Comparison of ENCODE assay signal across 9 cellular contexts in genomic region chr5:174327317-174327864, GRCh38.
A peak's percentile ranks its signal among the peaks of the same experiment; 100 is the strongest.
DNase-seq lines count a peak whose midpoint lies in the region; ATAC-seq and TF ChIP-seq lines count a peak whose summit lies in the region.
"Had no signal": no experiment of that assay in that cellular context is flagged by ENCODE, and none has a peak within 500 bp of the region (broad histone marks: within the 10 kb centered on the region; RNA-seq: fewer than 3 reads in every experiment).

No MANE protein-coding gene starts in this region.

- no peaks in the 10 kb centered on the region for H3K9me3 ChIP-seq in trophoblast cell (ENCODE audit: insufficient read depth, low read depth, low read length)

- peaks cover 11% of the 10 kb centered on the region for H3K79me2 ChIP-seq in trophoblast cell (ENCODE audit: control insufficient read depth, insufficient read depth, low read length, poor library complexity)

- H3K4ac ChIP-seq in trophoblast cell (ENCODE audit: low read depth, low read length), result peak overlapping the region; percentile 59

- H3K4me1 ChIP-seq in trophoblast cell (ENCODE audit: control insufficient read depth in 1 of 2, insufficient read depth in 2 of 2, low read length in 2 of 2), result peaks cover 28 to 29% of the 10 kb centered on the region in 2 experiments

- H3K4me3 Mint-ChIP-seq in activated CD8-positive, alpha-beta T cell treated with anti-CD3 and anti-CD28 coated beads, Interleukin-2, amount 10 ng/mL, durations not matched to agents 7 days and 5 days, result no peak overlapping the region
- H3K4me3 Mint-ChIP-seq: central memory CD8-positive, alpha-beta T cell had no signal

- H2BK5ac ChIP-seq in trophoblast cell (ENCODE audit: low read depth, low read length, poor library complexity), result peak overlapping the region; percentile 97

- peak overlapping the region; percentile 4 for H3K4me2 ChIP-seq in trophoblast cell (ENCODE audit: low read length)

- H2BK120ac ChIP-seq in trophoblast cell (ENCODE audit: insufficient read depth, low read length, poor library complexity), result peak overlapping the region; percentile 100

- H4K91ac ChIP-seq in trophoblast cell (ENCODE audit: low read depth, low read length), result peak overlapping the region; percentile 100

- H3K27ac Mint-ChIP-seq in activated CD8-positive, alpha-beta T cell treated with anti-CD3 and anti-CD28 coated beads, Interleukin-2, amount 10 ng/mL, durations not matched to agents 7 days and 5 days, result no peak overlapping the region

- H3K79me1 ChIP-seq in trophoblast cell (ENCODE audit: low read length), result peaks cover 50% of the 10 kb centered on the region

- H3K36me3 Mint-ChIP-seq in activated CD8-positive, alpha-beta T cell treated with anti-CD3 and anti-CD28 coated beads, Interleukin-2, amount 10 ng/mL, durations not matched to agents 7 days and 5 days (ENCODE audit: low read depth), result no peaks in the 10 kb centered on the region

- peaks cover 1% of the 10 kb centered on the region for H3K4me1 Mint-ChIP-seq in activated CD8-positive, alpha-beta T cell treated with anti-CD3 and anti-CD28 coated beads, Interleukin-2, amount 10 ng/mL, durations not matched to agents 7 days and 5 days (ENCODE audit: low read depth)
- H3K4me1 Mint-ChIP-seq: central memory CD8-positive, alpha-beta T cell had no signal

- H3K4me3 ChIP-seq in fibroblast of the aortic adventitia (ENCODE audit: low read depth, low read length) (no peak overlapping the region), trophoblast cell (ENCODE audit: low read depth, low read length) (no peak overlapping the region)

- peak; percentile 53 for ATAC-seq in HG03159 (IDR thresholded peaks at IDR 0.05; ENCODE audit: unreplicated experiment)
- peak; percentile 49 for ATAC-seq in activated CD8-positive, alpha-beta T cell treated with anti-CD3 and anti-CD28 coated beads, Interleukin-2, amount 10 ng/mL, durations not matched to agents 7 days and 5 days
- no peak for ATAC-seq in GM21825 (IDR thresholded peaks at IDR 0.05; ENCODE audit: unreplicated experiment)

- POLR2A ChIA-PET in activated CD8-positive, alpha-beta T cell treated with anti-CD3 and anti-CD28 coated beads, Interleukin-2, amount 10 ng/mL, durations not matched to agents 7 days and 5 days (lab: Charles Lee), result no interaction called here

- H3K27me3 ChIP-seq in trophoblast cell (ENCODE audit: insufficient read depth, low read length), result no peaks in the 10 kb centered on the region

- H2BK12ac ChIP-seq in trophoblast cell (ENCODE audit: low read length), result peak overlapping the region; percentile 77

- peak overlapping the region; percentile 83 for H4K8ac ChIP-seq in trophoblast cell (ENCODE audit: low read depth, low read length)

- CTCF ChIA-PET in activated CD8-positive, alpha-beta T cell treated with anti-CD3 and anti-CD28 coated beads, Interleukin-2, amount 10 ng/mL, durations not matched to agents 7 days and 5 days (lab: Charles Lee), result interaction anchor here (1.0 to 1.6 kb wide), 5 partner anchors 12 to 757 kb away, joined by 3 to 11 read pairs (median 3); no protein-coding TSS in a partner anchor

- H3K9me3 Mint-ChIP-seq in activated CD8-positive, alpha-beta T cell treated with anti-CD3 and anti-CD28 coated beads, Interleukin-2, amount 10 ng/mL, durations not matched to agents 7 days and 5 days (ENCODE audit: insufficient read depth), result no peaks in the 10 kb centered on the region
- H3K9me3 Mint-ChIP-seq: central memory CD8-positive, alpha-beta T cell had no signal

- H3K36me3 ChIP-seq in trophoblast cell (ENCODE audit: control insufficient read depth in 1 of 2, insufficient read depth in 2 of 2, low read length in 2 of 2), result no peaks in the 10 kb centered on the region

- no peak overlapping the region for H3K23ac ChIP-seq in trophoblast cell (ENCODE audit: low read length)

- peak overlapping the region; percentile 74 for H2AK5ac ChIP-seq in trophoblast cell (ENCODE audit: low read length)

- peak; percentile 76 for TF ChIP-seq CTCF in fibroblast of the aortic adventitia (IDR thresholded peaks at IDR 0.05; ENCODE audit: insufficient read depth, low read length)

- peak overlapping the region; percentile 92 for H3K27ac ChIP-seq in trophoblast cell (ENCODE audit: low read depth, low read length)

- no peaks in the 10 kb centered on the region for H3K27me3 Mint-ChIP-seq in activated CD8-positive, alpha-beta T cell treated with anti-CD3 and anti-CD28 coated beads, Interleukin-2, amount 10 ng/mL, durations not matched to agents 7 days and 5 days (ENCODE audit: low read depth)

- whole genome bisulfite sequencing in trophoblast cell (ENCODE audit: extremely low coverage, insufficient coverage, insufficient read length), result no CpG with 5 or more reads among the region's 10 CpGs

- peak overlapping the region; percentile 81 for H3K14ac ChIP-seq in trophoblast cell (ENCODE audit: low read length)

- peak; percentile 38 for DNase-seq in DMS79 treated with DMSO at 0.1 percent for 48 hours (lab: John Stamatoyannopoulos, UW)
- no peak for DNase-seq in DMS79 (lab: John Stamatoyannopoulos, UW)
- peak; percentile 92 for DNase-seq in NCI-H82 (lab: John Stamatoyannopoulos, UW)
- peak; percentile 72 for DNase-seq in activated CD8-positive, alpha-beta T cell treated with anti-CD3 and anti-CD28 coated beads, Interleukin-2, amount 10 ng/mL, durations not matched to agents 7 days and 5 days
- DNase-seq in fibroblast of the aortic adventitia (ENCODE audit: low read depth), result peak; percentile 80
- peak; percentile 89 to 97 for DNase-seq in trophoblast cell

- H3K9ac ChIP-seq in trophoblast cell (ENCODE audit: low read length), result peak overlapping the region; percentile 55

- no peak overlapping the region for H2AFZ ChIP-seq in trophoblast cell (ENCODE audit: insufficient read depth, low read length, poor library complexity)

- peak overlapping the region; percentile 51 for H3K18ac ChIP-seq in trophoblast cell (ENCODE audit: low read length)

- H4K12ac ChIP-seq in trophoblast cell (ENCODE audit: low read depth, low read length), result no peak overlapping the region
